ENCODE assay signal across 1 cellular context in the genomic region with DNA sequence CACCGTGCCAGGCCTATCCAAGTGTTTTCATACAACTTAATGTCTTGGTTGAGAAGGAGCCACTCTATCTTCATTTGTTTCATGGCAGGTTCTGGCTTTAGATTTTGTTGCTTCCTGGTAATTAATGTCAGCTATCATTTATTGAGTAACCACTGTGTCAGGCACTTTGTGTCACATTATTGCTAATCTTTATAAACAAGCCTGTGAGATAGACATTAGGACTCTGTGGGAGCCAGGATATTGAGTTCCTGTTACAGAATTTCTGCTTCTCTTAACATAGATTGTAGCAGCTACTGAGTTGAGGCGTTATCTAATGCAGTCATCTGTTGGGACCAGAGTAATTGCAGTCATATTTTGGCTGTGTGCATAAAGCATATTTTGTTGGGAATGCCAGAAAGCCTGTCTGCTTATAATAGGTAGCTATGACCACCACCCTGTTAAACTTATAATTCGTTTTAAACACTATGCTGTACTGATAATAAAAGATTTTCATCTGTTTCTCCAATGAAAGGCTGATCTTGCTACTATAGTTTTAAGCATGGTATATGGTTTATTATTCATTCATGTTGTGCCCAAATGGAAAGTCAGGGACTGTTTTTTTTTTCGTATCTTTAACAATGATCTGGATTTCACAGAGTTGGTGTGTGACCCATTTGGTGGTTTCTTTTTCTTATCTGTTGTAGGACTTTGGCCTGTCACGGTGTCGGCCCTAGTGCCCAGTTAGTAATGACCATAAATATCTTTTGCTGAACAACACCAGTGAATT.
TF ChIP-seq lines count a peak whose summit lies in the region.

No MANE protein-coding gene starts in this region.

TF ChIP-seq in liver, 16 proteins besides CTCF, POLR2A, EP300 and RAD21 (continued from another document):
- TF ChIP-seq, protein P1, sequence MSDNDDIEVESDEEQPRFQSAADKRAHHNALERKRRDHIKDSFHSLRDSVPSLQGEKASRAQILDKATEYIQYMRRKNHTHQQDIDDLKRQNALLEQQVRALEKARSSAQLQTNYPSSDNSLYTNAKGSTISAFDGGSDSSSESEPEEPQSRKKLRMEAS (IDR thresholded peaks at IDR 0.05): peak; percentile 69
- TF ChIP-seq FOXA2 (IDR thresholded peaks at IDR 0.05) (no peak), HNF4G (IDR thresholded peaks at IDR 0.05) (peak; percentile 81), EGR1 (IDR thresholded peaks at IDR 0.05; ENCODE audit: low read depth in 2 of 2) (no peak), YY1 (IDR thresholded peaks at IDR 0.05) (peak; percentile 53), REST (IDR thresholded peaks at IDR 0.05) (peak; percentile 66), JUND (IDR thresholded peaks at IDR 0.05) (peak; percentile 13 to 63), NR2F2 (IDR thresholded peaks at IDR 0.05) (no peak)
